17 cellular contexts compared by ENCODE assay signal in genomic region chr2:37985333-37985732, GRCh38.
DNase-seq lines count a peak whose midpoint lies in the region; ATAC-seq, FAIRE-seq and TF ChIP-seq lines count a peak whose summit lies in the region.
"Had no signal": no experiment of that assay in that cellular context is flagged by ENCODE, and none has a peak within 500 bp of the region (broad histone marks: within the 10 kb centered on the region; RNA-seq: fewer than 3 reads in every experiment).

No MANE protein-coding gene starts in this region.

- 0% methylated on average over 1 of the region's 1 CpG for WGBS in GM23248 (ENCODE audit: low coverage in 1 of 2, low lambda C conversion rate in 2 of 2, missing lambda C conversion rate in 2 of 2), 2 experiments

- H3K27me3 ChIP-seq in GM23248 (replicated peaks; ENCODE audit: insufficient read depth), result no peaks in the 10 kb centered on the region
- H3K27me3 ChIP-seq: BLaER1, pancreas, vagina had no signal

- H3K4me1 ChIP-seq in GM23248 (ENCODE audit: insufficient read depth), result peaks cover 13% of the 10 kb centered on the region
- H3K4me1 ChIP-seq: BLaER1, vagina had no signal

- CTCF ChIA-PET in activated naive CD4-positive, alpha-beta T cell treated with anti-CD3 and anti-CD28 coated beads, Interleukin-2, amount 10 ng/mL, durations not matched to agents 7 days and 5 days (lab: Charles Lee), result interaction anchor here (0.7 to 1.5 kb wide), 5 partner anchors 120 to 141 kb away, joined by 3 read pairs; no protein-coding TSS in a partner anchor

- H3K9ac ChIP-seq in GM23248, result no peak overlapping the region
- H3K9ac ChIP-seq: BLaER1 had no signal

- ATAC-seq in HG03175 (IDR thresholded peaks at IDR 0.05; ENCODE audit: unreplicated experiment), result no peak
- no peak for ATAC-seq in stimulated activated memory B cell treated with anti-CD40 and anti-IgM and Interleukin-4, amounts not matched to agents 10 μg/mL and 1 μg/mL and 100 μg/mL, for 72 hours
- ATAC-seq: pancreas had no signal

- H4K20me1 ChIP-seq in GM23248 (ENCODE audit: insufficient read depth), result no peaks in the 10 kb centered on the region
- H4K20me1 ChIP-seq: BLaER1 had no signal

- peak overlapping the region; percentile 64 for H3K4me2 ChIP-seq in GM23248 (ENCODE audit: unreplicated experiment)
- H3K4me2 ChIP-seq: BLaER1 had no signal

- no peaks in the 10 kb centered on the region for H3K27me3 Mint-ChIP-seq in activated naive CD4-positive, alpha-beta T cell treated with anti-CD3 and anti-CD28 coated beads, Interleukin-2, amount 10 ng/mL, durations not matched to agents 7 days and 5 days
- H3K27me3 Mint-ChIP-seq in activated CD4-positive, alpha-beta T cell treated with anti-CD3 and anti-CD28 coated beads, Interleukin-2, amount 10 ng/mL, durations not matched to agents 24 days and 14 days, result peaks cover 13% of the 10 kb centered on the region
- no peaks in the 10 kb centered on the region for H3K27me3 Mint-ChIP-seq in stimulated activated memory B cell treated with anti-CD40 and anti-IgM and Interleukin-4, amounts not matched to agents 10 μg/mL and 1 μg/mL and 100 μg/mL, for 72 hours
- H3K27me3 Mint-ChIP-seq: memory B cell had no signal

- no peaks in the 10 kb centered on the region for H3K9me3 Mint-ChIP-seq in activated naive CD4-positive, alpha-beta T cell treated with anti-CD3 and anti-CD28 coated beads, Interleukin-2, amount 10 ng/mL, durations not matched to agents 7 days and 5 days
- H3K9me3 Mint-ChIP-seq in activated CD4-positive, alpha-beta T cell treated with anti-CD3 and anti-CD28 coated beads, Interleukin-2, amount 10 ng/mL, durations not matched to agents 24 days and 14 days, result no peaks in the 10 kb centered on the region
- H3K9me3 Mint-ChIP-seq in stimulated activated memory B cell treated with anti-CD40 and anti-IgM and Interleukin-4, amounts not matched to agents 10 μg/mL and 1 μg/mL and 100 μg/mL, for 72 hours, result no peaks in the 10 kb centered on the region
- H3K9me3 Mint-ChIP-seq: activated T-helper 1 cell treated with anti-CD3 and anti-CD28 coated beads, Interleukin-12 subunit alpha, Interleukin-12 subunit beta, Interleukin-2, Interleukin-4 antibody, amounts not matched to agents 30 ng/mL and 10 ng/mL and 1 ng/mL, durations not matched to agents 14 hours and 24 hours and 36 hours; memory B cell had no signal

- in situ Hi-C loops in GM23248 (cut with MboI), result no loop called here

- H3K36me3 Mint-ChIP-seq in activated naive CD4-positive, alpha-beta T cell treated with anti-CD3 and anti-CD28 coated beads, Interleukin-2, amount 10 ng/mL, durations not matched to agents 7 days and 5 days, result no peaks in the 10 kb centered on the region
- no peaks in the 10 kb centered on the region for H3K36me3 Mint-ChIP-seq in activated CD4-positive, alpha-beta T cell treated with anti-CD3 and anti-CD28 coated beads, Interleukin-2, amount 10 ng/mL, durations not matched to agents 24 days and 14 days (ENCODE audit: low read depth)
- H3K36me3 Mint-ChIP-seq in stimulated activated memory B cell treated with anti-CD40 and anti-IgM and Interleukin-4, amounts not matched to agents 10 μg/mL and 1 μg/mL and 100 μg/mL, for 72 hours, result peaks cover 4% of the 10 kb centered on the region

- no peaks in the 10 kb centered on the region for H3K4me1 Mint-ChIP-seq in activated naive CD4-positive, alpha-beta T cell treated with anti-CD3 and anti-CD28 coated beads, Interleukin-2, amount 10 ng/mL, durations not matched to agents 7 days and 5 days
- H3K4me1 Mint-ChIP-seq in activated CD4-positive, alpha-beta T cell treated with anti-CD3 and anti-CD28 coated beads, Interleukin-2, amount 10 ng/mL, durations not matched to agents 24 days and 14 days, result peaks cover 8% of the 10 kb centered on the region
- peaks cover 8% of the 10 kb centered on the region for H3K4me1 Mint-ChIP-seq in stimulated activated memory B cell treated with anti-CD40 and anti-IgM and Interleukin-4, amounts not matched to agents 10 μg/mL and 1 μg/mL and 100 μg/mL, for 72 hours

- H3K36me3 ChIP-seq in GM23248 (ENCODE audit: low read depth), result no peaks in the 10 kb centered on the region
- H3K36me3 ChIP-seq: BLaER1, pancreas, vagina had no signal

- H3K27ac ChIP-seq in GM23248, result no peak overlapping the region
- H3K27ac ChIP-seq: BLaER1, pancreas, SK-N-MC, vagina had no signal

- H3K9me2 ChIP-seq in GM23248 (ENCODE audit: insufficient read depth), result no peaks in the 10 kb centered on the region

- DNase-seq in AG09309 (ENCODE audit: low read depth) (peak; percentile 65), GM23248 (peak; percentile 82), RCC 7860 (ENCODE audit: low spot score) (peak; percentile 25), fibroblast of peridontal ligament (ENCODE audit: extremely low read depth) (peak; percentile 86)
- no peak for DNase-seq in activated naive CD4-positive, alpha-beta T cell treated with anti-CD3 and anti-CD28 coated beads, Interleukin-2, amount 10 ng/mL, durations not matched to agents 7 days and 5 days
- DNase-seq in activated CD4-positive, alpha-beta T cell treated with anti-CD3 and anti-CD28 coated beads, Interleukin-2, amount 10 ng/mL, durations not matched to agents 24 days and 14 days, result no peak
- DNase-seq: activated CD4-positive, CD25-positive, alpha-beta regulatory T cell; NCI-H1417; NCI-H69; pancreas had no signal

- TF ChIP-seq CTCF in AG09309 (IDR thresholded peaks at IDR 0.05; ENCODE audit: control insufficient read depth, insufficient read depth, low read depth, low read length, missing control alignments), result no peak

- peaks cover 11% of the 10 kb centered on the region; the same call in 1 of the 2 replicates for H3F3A ChIP-seq in GM23248 (ENCODE audit: insufficient read depth)

- H3K4me3 ChIP-seq in AG09309 (ENCODE audit: control insufficient read depth, low read depth, low read length) (no peak overlapping the region), GM23248 (no peak overlapping the region)
- H3K4me3 ChIP-seq: BLaER1, pancreas, SK-N-MC, vagina had no signal

- FAIRE-seq in RCC 7860 (lab: Jason Lieb, UNC), result peak; percentile 81

- H2AFZ ChIP-seq in GM23248, result no peak overlapping the region

- intact Hi-C loops in activated CD4-positive, alpha-beta T cell treated with anti-CD3 and anti-CD28 coated beads, Interleukin-2, amount 10 ng/mL, durations not matched to agents 24 days and 14 days (cut with micrococcal nuclease), result no loop called here

- H3K4me3 Mint-ChIP-seq in activated naive CD4-positive, alpha-beta T cell treated with anti-CD3 and anti-CD28 coated beads, Interleukin-2, amount 10 ng/mL, durations not matched to agents 7 days and 5 days, result no peak overlapping the region
- no peak overlapping the region for H3K4me3 Mint-ChIP-seq in activated CD4-positive, alpha-beta T cell treated with anti-CD3 and anti-CD28 coated beads, Interleukin-2, amount 10 ng/mL, durations not matched to agents 24 days and 14 days
- H3K4me3 Mint-ChIP-seq in stimulated activated memory B cell treated with anti-CD40 and anti-IgM and Interleukin-4, amounts not matched to agents 10 μg/mL and 1 μg/mL and 100 μg/mL, for 72 hours, result no peak overlapping the region
- H3K4me3 Mint-ChIP-seq: activated T-helper 1 cell treated with anti-CD3 and anti-CD28 coated beads, Interleukin-12 subunit alpha, Interleukin-12 subunit beta, Interleukin-2, Interleukin-4 antibody, amounts not matched to agents 30 ng/mL and 10 ng/mL and 1 ng/mL, durations not matched to agents 14 hours and 24 hours and 36 hours; memory B cell had no signal

- no peaks in the 10 kb centered on the region for H3K79me2 ChIP-seq in GM23248 (ENCODE audit: insufficient read depth)

- no peaks in the 10 kb centered on the region for H3K9me3 ChIP-seq in GM23248 (ENCODE audit: low read depth)
- H3K9me3 ChIP-seq: pancreas, vagina had no signal

- H3K27ac Mint-ChIP-seq in activated naive CD4-positive, alpha-beta T cell treated with anti-CD3 and anti-CD28 coated beads, Interleukin-2, amount 10 ng/mL, durations not matched to agents 7 days and 5 days, result no peak overlapping the region
- no peak overlapping the region for H3K27ac Mint-ChIP-seq in activated CD4-positive, alpha-beta T cell treated with anti-CD3 and anti-CD28 coated beads, Interleukin-2, amount 10 ng/mL, durations not matched to agents 24 days and 14 days
- H3K27ac Mint-ChIP-seq in stimulated activated memory B cell treated with anti-CD40 and anti-IgM and Interleukin-4, amounts not matched to agents 10 μg/mL and 1 μg/mL and 100 μg/mL, for 72 hours, result no peak overlapping the region
- H3K27ac Mint-ChIP-seq: activated T-helper 1 cell treated with anti-CD3 and anti-CD28 coated beads, Interleukin-12 subunit alpha, Interleukin-12 subunit beta, Interleukin-2, Interleukin-4 antibody, amounts not matched to agents 30 ng/mL and 10 ng/mL and 1 ng/mL, durations not matched to agents 14 hours and 24 hours and 36 hours; memory B cell had no signal

Comparison
In these comparisons a context has a peak if more than half of its experiments do, and no peak if none do; other contexts are left out.
1. DNase-seq: peak in AG09309 (single experiment), GM23248 (single experiment), RCC 7860 (single experiment) and fibroblast of peridontal ligament (single experiment); none in activated naive CD4-positive, alpha-beta T cell treated with anti-CD3 and anti-CD28 coated beads, Interleukin-2, amount 10 ng/mL, durations not matched to agents 7 days and 5 days (single experiment) and activated CD4-positive, alpha-beta T cell treated with anti-CD3 and anti-CD28 coated beads, Interleukin-2, amount 10 ng/mL, durations not matched to agents 24 days and 14 days (single experiment).